Comparison of ENCODE assay signal across 8 cellular contexts in the genomic region with DNA sequence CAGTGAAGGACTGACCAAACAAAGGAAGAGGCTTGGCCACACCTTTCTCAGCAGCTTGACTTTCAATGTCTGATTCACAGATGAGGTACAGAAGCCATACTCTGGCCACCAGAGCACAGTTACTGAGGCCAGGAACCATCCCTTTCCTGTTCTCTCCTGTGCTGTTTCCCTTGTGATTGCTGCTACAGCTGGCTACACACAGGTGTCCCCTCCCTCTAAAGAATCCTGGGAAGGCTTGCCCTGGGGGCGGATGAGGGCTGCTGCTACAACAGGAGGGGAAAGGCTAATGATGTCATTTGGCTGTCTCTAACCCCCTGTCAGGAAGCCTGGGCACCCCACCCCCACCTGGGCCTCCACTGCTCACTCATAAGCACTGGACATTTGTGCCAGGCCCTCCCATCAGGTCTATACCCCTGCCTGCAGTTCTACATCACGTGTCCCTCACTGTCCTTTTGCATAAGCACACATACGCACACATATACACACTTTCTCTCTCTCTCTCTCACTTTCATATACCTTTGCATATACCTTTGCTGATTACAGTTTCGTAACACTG. TPM values are rescaled to one million over a fixed set of nuclear protein-coding genes. Genes with fewer than 3 reads are reported as not detected.
DNase-seq lines count a peak whose midpoint lies in the region; ATAC-seq, FAIRE-seq and TF ChIP-seq lines count a peak whose summit lies in the region.
"Had no signal": no experiment of that assay in that cellular context is flagged by ENCODE, and none has a peak within 500 bp of the region (broad histone marks: within the 10 kb centered on the region; RNA-seq: fewer than 3 reads in every experiment).

No MANE protein-coding gene starts in this region.

- H3K27ac ChIP-seq in ascending aorta (peak overlapping the region; percentile 85 to 91), osteoblast (ENCODE audit: low read depth, low read length) (peak overlapping the region; percentile 39)

- no peak overlapping the region for H3K4me2 ChIP-seq in osteoblast (ENCODE audit: insufficient read depth, low read length)

- DNase-seq in GM19239 (ENCODE audit: insufficient read length, low spot score) (peak; percentile 40), ascending aorta (ENCODE audit: low spot score in 2 of 2) (no peak), osteoblast (ENCODE audit: insufficient read length, low spot score, missing footprints) (no peak)
- no peak for DNase-seq in activated effector memory CD4-positive, alpha-beta T cell treated with anti-CD3 and anti-CD28 coated beads, Interleukin-2, amount 50 U/mL, for 16 hours

- intact Hi-C loops in ascending aorta (cut with DNase I), result no loop called here

- H4K20me1 ChIP-seq in osteoblast (ENCODE audit: insufficient read depth, low read length), result no peaks in the 10 kb centered on the region

- no peaks in the 10 kb centered on the region for H3K27me3 ChIP-seq in ascending aorta
- H3K27me3 ChIP-seq in osteoblast (ENCODE audit: insufficient read depth, low read length), result no peaks in the 10 kb centered on the region

- H3K4me1 ChIP-seq in ascending aorta, result peaks cover 17 to 39% of the 10 kb centered on the region in 2 donors
- peaks cover 40% of the 10 kb centered on the region for H3K4me1 ChIP-seq in osteoblast (ENCODE audit: insufficient read depth, low read length)

- H3K4me3 ChIP-seq in ascending aorta, result no peak overlapping the region
- H3K4me3 ChIP-seq in osteoblast (ENCODE audit: insufficient read depth, low read length), result no peak overlapping the region

- H2AFZ ChIP-seq in osteoblast (ENCODE audit: low read length), result no peak overlapping the region

- TF ChIP-seq CTCF in ascending aorta (IDR thresholded peaks at IDR 0.05) (no peak), osteoblast (IDR thresholded peaks at IDR 0.05; ENCODE audit: extremely low read depth, low read depth, low read length) (no peak)

- peak; percentile 84 for FAIRE-seq in GM19239 (lab: Jason Lieb, UNC)
- FAIRE-seq: TTC549 had no signal

- H3K9me3 ChIP-seq in ascending aorta, result no peaks in the 10 kb centered on the region
- H3K9me3 ChIP-seq in osteoblast (ENCODE audit: low read depth, low read length), result no peaks in the 10 kb centered on the region

- ATAC-seq in HG03095 (IDR thresholded peaks at IDR 0.05; ENCODE audit: unreplicated experiment) (peak; percentile 52), GM19328 (IDR thresholded peaks at IDR 0.05; ENCODE audit: unreplicated experiment) (no peak), HG02970 (IDR thresholded peaks at IDR 0.05; ENCODE audit: low FRiP score, unreplicated experiment) (no peak)

- H3K79me2 ChIP-seq in osteoblast (ENCODE audit: insufficient read depth, low read length), result peaks cover 49% of the 10 kb centered on the region

- H3K36me3 ChIP-seq in ascending aorta (no peaks in the 10 kb centered on the region), osteoblast (ENCODE audit: insufficient read depth, low read length) (peaks cover 25% of the 10 kb centered on the region)

RNA-seq across cellular contexts. Expression of a gene that starts 41.3 kb away (rescaled TPM):
- total RNA-seq in ascending aorta (9.5 TPM), osteoblast (11.6 and 12.4 TPM in 2 replicates)

RNA-seq across cellular contexts. Expression of a gene that starts 42.5 kb away (rescaled TPM):
- total RNA-seq in ascending aorta, result 30.4 TPM
- total RNA-seq in osteoblast, result 24.6 and 31.8 TPM in 2 replicates

RNA-seq across cellular contexts. Expression of a gene that starts 59.2 kb away (rescaled TPM):
- total RNA-seq in ascending aorta (not detected), osteoblast (0.59 and 0.72 TPM in 2 replicates)
